ENCODE assay signal across 38 cellular contexts in the genomic region with DNA sequence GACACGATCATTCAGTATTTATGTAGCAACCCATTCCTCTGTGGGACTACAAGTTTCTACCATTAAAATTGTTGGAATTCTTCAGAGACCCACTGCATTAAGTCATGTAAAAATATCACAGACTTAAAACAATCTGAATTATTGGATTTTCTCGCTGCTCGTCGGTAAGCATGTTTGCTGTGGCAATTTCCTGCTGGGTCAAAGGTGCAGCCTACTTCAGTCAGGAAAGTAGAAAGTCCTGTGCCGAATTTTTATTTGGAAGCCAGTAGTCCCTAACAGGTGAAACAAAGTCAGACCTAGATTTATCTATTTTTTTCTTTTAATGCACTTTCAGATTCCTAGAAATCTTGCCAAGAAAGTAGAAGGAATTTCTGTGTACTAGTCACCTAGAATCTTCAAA. TPM values are rescaled to one million over a fixed set of nuclear protein-coding genes. Genes with fewer than 3 reads are reported as not detected.
"Had no signal": no experiment of that assay in that cellular context is flagged by ENCODE, and none has a peak within 500 bp of the region (broad histone marks: within the 10 kb centered on the region; RNA-seq: fewer than 3 reads in every experiment).

No MANE protein-coding gene starts in this region.

- H3K4me3 Mint-ChIP-seq: activated B cell treated with CpG ODN at 0.5 μM for 24 hours; activated CD4-positive, alpha-beta memory T cell treated with anti-CD3 and anti-CD28 coated beads for 36 hours; activated CD4-positive, alpha-beta T cell treated with anti-CD3 and anti-CD28 coated beads, Interleukin-2, amount 10 ng/mL, durations not matched to agents 24 days and 14 days; activated CD8-positive, alpha-beta T cell treated with anti-CD3 and anti-CD28 coated beads for 36 hours; activated naive CD4-positive, alpha-beta T cell treated with anti-CD3 and anti-CD28 coated beads for 36 hours; activated naive CD8-positive, alpha-beta T cell treated with anti-CD3 and anti-CD28 coated beads for 36 hours; activated T-cell treated with anti-CD3 and anti-CD28 coated beads, Interleukin-2, amount 50 U/mL, for 4 hours; activated T-cell treated with anti-CD3 and anti-CD28 coated beads, Interleukin-2, amount 50 U/mL, for 72 hours; activated T-helper 1 cell treated with anti-CD3 and anti-CD28 coated beads, Interleukin-12 subunit alpha, Interleukin-12 subunit beta, Interleukin-2, Interleukin-4 antibody, amounts not matched to agents 30 ng/mL and 10 ng/mL and 1 ng/mL, durations not matched to agents 14 hours and 24 hours and 36 hours; activated T-helper 17 cell treated with anti-CD3 and anti-CD28 coated beads, Interleukin-2, amount 50 U/mL, for 72 hours; T-helper 1 cell treated with Interleukin-12 subunit alpha and Interleukin-12 subunit beta and Interleukin-4 antibody, amounts not matched to agents 30 μg/mL and 1 μg/mL, for 36 hours; T-helper 2 cell treated with Interferon-gamma antibody and Interleukin-4, amounts not matched to agents 5 μg/mL and 100 μg/mL, for 36 hours had no signal

- H3K9me3 ChIP-seq: adrenal gland, body of pancreas, breast epithelium had no signal

- DNase-seq: activated B cell treated with CpG ODN at 0.5 μM for 24 hours; activated CD4-positive, alpha-beta memory T cell treated with anti-CD3 and anti-CD28 coated beads for 36 hours; activated CD4-positive, alpha-beta T cell treated with anti-CD3 and anti-CD28 coated beads for 4 hours; activated CD4-positive, alpha-beta T cell treated with anti-CD3 and anti-CD28 coated beads, Interleukin-2, amount 10 ng/mL, durations not matched to agents 24 days and 14 days; activated CD4-positive, alpha-beta T cell treated with anti-CD3 and anti-CD28 coated beads, Interleukin-2, amount 50 U/mL, for 1 hour; activated CD4-positive, alpha-beta T cell treated with anti-CD3 and anti-CD28 coated beads, Interleukin-2, amount 50 U/mL, for 4 hours; activated CD4-positive, CD25-positive, alpha-beta regulatory T cell treated with anti-CD3 and anti-CD28 coated beads, Interleukin-2, amount 50 U/mL, for 72 hours; activated CD8-positive, alpha-beta memory T cell treated with anti-CD3 and anti-CD28 coated beads, Interleukin-2, amount 50 U/mL, for 4 hours; activated CD8-positive, alpha-beta T cell treated with anti-CD3 and anti-CD28 coated beads for 36 hours; activated effector memory CD4-positive, alpha-beta T cell treated with anti-CD3 and anti-CD28 coated beads, Interleukin-2, amount 50 U/mL, for 16 hours; activated gamma-delta T cell treated with Interleukin-2 at 50 U/mL for 16 hours; activated naive CD4-positive, alpha-beta T cell; activated naive CD4-positive, alpha-beta T cell treated with anti-CD3 and anti-CD28 coated beads for 36 hours; activated naive CD4-positive, alpha-beta T cell treated with anti-CD3 and anti-CD28 coated beads, Interleukin-2, amount 50 U/mL, for 16 hours; activated naive CD8-positive, alpha-beta T cell treated with anti-CD3 and anti-CD28 coated beads for 36 hours; activated T-cell treated with anti-CD3 and anti-CD28 coated beads for 4 hours; activated T-cell treated with anti-CD3 and anti-CD28 coated beads, Interleukin-2, amount 50 U/mL, for 1 hour; activated T-cell treated with anti-CD3 and anti-CD28 coated beads, Interleukin-2, amount 50 U/mL, for 4 hours; activated T-cell treated with anti-CD3 and anti-CD28 coated beads, Interleukin-2, amount 50 U/mL, for 72 hours; adrenal gland; amniotic stem cell; aorta; body of pancreas; brain microvascular endothelial cell; central memory CD4-positive, alpha-beta T cell; T-helper 1 cell; T-helper 2 cell; T-helper 9 cell had no signal

- H3K4me1 ChIP-seq: adrenal gland had no signal

- H3K27ac ChIP-seq: adrenal gland, body of pancreas, brain microvascular endothelial cell, breast epithelium, VCaP had no signal

- FAIRE-seq: astrocyte, TTC549 had no signal

- H3K36me3 Mint-ChIP-seq: activated CD4-positive, alpha-beta memory T cell treated with anti-CD3 and anti-CD28 coated beads for 36 hours; activated naive CD4-positive, alpha-beta T cell treated with anti-CD3 and anti-CD28 coated beads, Interleukin-2, amount 50 U/mL, for 72 hours; activated naive CD8-positive, alpha-beta T cell treated with anti-CD3 and anti-CD28 coated beads for 36 hours had no signal

- H3K27ac Mint-ChIP-seq: activated B cell treated with CpG ODN at 0.5 μM for 24 hours; activated CD4-positive, alpha-beta memory T cell treated with anti-CD3 and anti-CD28 coated beads for 36 hours; activated CD4-positive, alpha-beta T cell treated with anti-CD3 and anti-CD28 coated beads, Interleukin-2, amount 10 ng/mL, durations not matched to agents 24 days and 14 days; activated CD8-positive, alpha-beta T cell treated with anti-CD3 and anti-CD28 coated beads for 36 hours; activated naive CD4-positive, alpha-beta T cell treated with anti-CD3 and anti-CD28 coated beads for 36 hours; activated naive CD4-positive, alpha-beta T cell treated with anti-CD3 and anti-CD28 coated beads, Interleukin-2, amount 50 U/mL, for 72 hours; activated naive CD8-positive, alpha-beta T cell treated with anti-CD3 and anti-CD28 coated beads for 36 hours; activated T-cell treated with anti-CD3 and anti-CD28 coated beads, Interleukin-2, amount 50 U/mL, for 72 hours; activated T-helper 1 cell treated with anti-CD3 and anti-CD28 coated beads, Interleukin-12 subunit alpha, Interleukin-12 subunit beta, Interleukin-2, Interleukin-4 antibody, amounts not matched to agents 30 ng/mL and 10 ng/mL and 1 ng/mL, durations not matched to agents 14 hours and 24 hours and 36 hours; activated T-helper 17 cell treated with anti-CD3 and anti-CD28 coated beads, Interleukin-2, amount 50 U/mL, for 72 hours; T-helper 1 cell treated with Interleukin-12 subunit alpha and Interleukin-12 subunit beta and Interleukin-4 antibody, amounts not matched to agents 30 μg/mL and 1 μg/mL, for 36 hours; T-helper 2 cell treated with Interferon-gamma antibody and Interleukin-4, amounts not matched to agents 5 μg/mL and 100 μg/mL, for 36 hours had no signal

- H3K4me3 ChIP-seq: adrenal gland, body of pancreas, breast epithelium had no signal

- ATAC-seq: activated CD8-positive, alpha-beta T cell treated with anti-CD3 and anti-CD28 coated beads for 36 hours; activated naive CD4-positive, alpha-beta T cell treated with anti-CD3 and anti-CD28 coated beads, Interleukin-2, amount 50 U/mL, for 72 hours; activated T-cell treated with anti-CD3 and anti-CD28 coated beads, Interleukin-2, amount 50 U/mL, for 4 hours; activated T-cell treated with anti-CD3 and anti-CD28 coated beads, Interleukin-2, amount 50 U/mL, for 72 hours; activated T-helper 17 cell treated with anti-CD3 and anti-CD28 coated beads, Interleukin-2, amount 50 U/mL, for 72 hours; body of pancreas had no signal

- H3K36me3 ChIP-seq: adrenal gland, brain microvascular endothelial cell, breast epithelium had no signal

- H3K9me3 Mint-ChIP-seq: activated B cell treated with CpG ODN at 0.5 μM for 24 hours; activated CD4-positive, alpha-beta memory T cell treated with anti-CD3 and anti-CD28 coated beads for 36 hours; activated CD4-positive, alpha-beta T cell treated with anti-CD3 and anti-CD28 coated beads, Interleukin-2, amount 10 ng/mL, durations not matched to agents 24 days and 14 days; activated CD8-positive, alpha-beta T cell treated with anti-CD3 and anti-CD28 coated beads for 36 hours; activated naive CD4-positive, alpha-beta T cell treated with anti-CD3 and anti-CD28 coated beads for 36 hours; activated naive CD4-positive, alpha-beta T cell treated with anti-CD3 and anti-CD28 coated beads, Interleukin-2, amount 50 U/mL, for 72 hours; activated naive CD8-positive, alpha-beta T cell treated with anti-CD3 and anti-CD28 coated beads for 36 hours; activated T-cell treated with anti-CD3 and anti-CD28 coated beads, Interleukin-2, amount 50 U/mL, for 4 hours; activated T-cell treated with anti-CD3 and anti-CD28 coated beads, Interleukin-2, amount 50 U/mL, for 72 hours; activated T-helper 1 cell treated with anti-CD3 and anti-CD28 coated beads, Interleukin-12 subunit alpha, Interleukin-12 subunit beta, Interleukin-2, Interleukin-4 antibody, amounts not matched to agents 30 ng/mL and 10 ng/mL and 1 ng/mL, durations not matched to agents 14 hours and 24 hours and 36 hours; activated T-helper 17 cell treated with anti-CD3 and anti-CD28 coated beads, Interleukin-2, amount 50 U/mL, for 72 hours; T-helper 1 cell treated with Interleukin-12 subunit alpha and Interleukin-12 subunit beta and Interleukin-4 antibody, amounts not matched to agents 30 μg/mL and 1 μg/mL, for 36 hours; T-helper 2 cell treated with Interferon-gamma antibody and Interleukin-4, amounts not matched to agents 5 μg/mL and 100 μg/mL, for 36 hours had no signal

RNA-seq across cellular contexts. Expression of gene CUX2, which starts 3.2 kb away (rescaled TPM):
- total RNA-seq: activated B cell treated with CpG ODN at 0.5 μM for 24 hours; activated CD8-positive, alpha-beta memory T cell treated with anti-CD3 and anti-CD28 coated beads for 36 hours; activated T-cell treated with anti-CD3 and anti-CD28 coated beads, Interleukin-2, amount 50 U/mL, for 4 hours; activated T-helper 1 cell treated with anti-CD3 and anti-CD28 coated beads, Interleukin-12 subunit alpha, Interleukin-12 subunit beta, Interleukin-2, Interleukin-4 antibody, amounts not matched to agents 30 ng/mL and 10 ng/mL and 1 ng/mL, durations not matched to agents 14 hours and 24 hours and 36 hours; body of pancreas had no signal
- polyA plus RNA-seq: aorta had no signal
